Comparison of ENCODE assay signal across 1 cellular context in the genomic region with DNA sequence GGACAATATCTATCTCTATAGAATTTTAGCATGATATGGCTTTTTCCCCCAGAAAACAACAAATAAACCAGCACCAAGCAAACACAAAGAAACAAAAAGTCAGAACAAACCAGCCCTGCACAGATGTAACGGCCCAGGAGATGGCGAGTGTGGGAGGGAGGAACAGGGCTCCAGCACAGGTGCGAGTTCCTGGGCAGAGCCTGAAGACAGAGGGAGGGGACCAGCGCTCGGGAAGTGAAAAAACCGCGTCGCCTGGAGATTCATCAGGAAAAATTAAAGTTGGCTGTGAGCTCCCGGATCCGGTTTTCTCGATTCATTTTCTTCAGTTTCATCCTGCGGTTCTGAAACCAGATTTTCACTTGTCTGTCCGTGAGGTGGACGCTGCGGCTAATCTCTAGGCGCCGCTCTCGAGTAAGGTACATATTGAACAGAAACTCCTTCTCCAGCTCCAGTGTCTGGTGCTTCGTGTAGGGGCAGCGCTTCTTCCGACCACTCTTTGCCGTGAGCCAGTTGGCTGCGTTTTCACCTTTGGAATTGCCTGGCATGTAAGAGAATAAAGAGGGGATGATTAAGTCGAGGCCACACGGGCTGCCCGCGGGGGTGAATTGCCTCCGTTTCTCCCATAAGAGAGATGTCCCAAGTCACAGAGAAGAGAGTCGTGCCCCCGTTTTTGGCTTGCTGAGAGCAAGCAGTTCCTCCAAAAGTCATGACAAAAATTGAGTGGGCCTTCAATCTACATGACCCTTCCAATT.
TF ChIP-seq lines count a peak whose summit lies in the region.

No MANE protein-coding gene starts in this region.

TF ChIP-seq in IMR-90, 13 proteins besides CTCF, POLR2A, EP300 and RAD21:
- TF ChIP-seq, protein P1, sequence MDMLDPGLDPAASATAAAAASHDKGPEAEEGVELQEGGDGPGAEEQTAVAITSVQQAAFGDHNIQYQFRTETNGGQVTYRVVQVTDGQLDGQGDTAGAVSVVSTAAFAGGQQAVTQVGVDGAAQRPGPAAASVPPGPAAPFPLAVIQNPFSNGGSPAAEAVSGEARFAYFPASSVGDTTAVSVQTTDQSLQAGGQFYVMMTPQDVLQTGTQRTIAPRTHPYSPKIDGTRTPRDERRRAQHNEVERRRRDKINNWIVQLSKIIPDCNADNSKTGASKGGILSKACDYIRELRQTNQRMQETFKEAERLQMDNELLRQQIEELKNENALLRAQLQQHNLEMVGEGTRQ (IDR thresholded peaks at IDR 0.05; ENCODE audit: low read depth, low read length), result no peak
- TF ChIP-seq MXI1 (IDR thresholded peaks at IDR 0.05; ENCODE audit: borderline replicate concordance, low read depth, low read length) (no peak), SMC3 (IDR thresholded peaks at IDR 0.05; ENCODE audit: low read depth, low read length) (no peak), MAZ (IDR thresholded peaks at IDR 0.05; ENCODE audit: borderline replicate concordance, low read depth, low read length) (no peak), NFE2L2 (IDR thresholded peaks at IDR 0.05; ENCODE audit: low read depth, low read length) (no peak), CHD1 (IDR thresholded peaks at IDR 0.05; ENCODE audit: low read depth, low read length) (no peak), BHLHE40 (IDR thresholded peaks at IDR 0.05; ENCODE audit: low read depth, low read length) (no peak), ELK1 (IDR thresholded peaks at IDR 0.05; ENCODE audit: borderline replicate concordance, low read depth, low read length) (no peak), RFX5 (IDR thresholded peaks at IDR 0.05; ENCODE audit: low read depth, low read length) (no peak), MAFK (IDR thresholded peaks at IDR 0.05; ENCODE audit: low read depth, low read length) (no peak), FOS (IDR thresholded peaks at IDR 0.05; ENCODE audit: low read depth, low read length) (no peak), CEBPB (IDR thresholded peaks at IDR 0.05; ENCODE audit: low read depth, low read length) (no peak), RCOR1 (IDR thresholded peaks at IDR 0.05; ENCODE audit: insufficient replicate concordance, low read length) (no peak)
